Comparison of ENCODE assay signal across 8 cellular contexts in genomic region chr22:49917997-49918910, GRCh38. TPM values are rescaled to one million over a fixed set of nuclear protein-coding genes. Genes with fewer than 3 reads are reported as not detected.
A peak's percentile ranks its signal among the peaks of the same experiment; 100 is the strongest.
DNase-seq lines count a peak whose midpoint lies in the region; ATAC-seq, FAIRE-seq and TF ChIP-seq lines count a peak whose summit lies in the region.

Gene ALG12, minus strand, starts transcription at chr22:49918438. Its CDS starts 4,673 bp downstream, at chr22:49913765.
Gene CRELD2, plus strand, starts transcription at chr22:49918634. Its CDS starts 136 bp downstream, at chr22:49918770.

- H3K4me1 ChIP-seq in pancreas (peaks cover 0 to 12% (median 4%) of the 10 kb centered on the region in 3 donors), thyroid gland (peaks cover 16 to 20% of the 10 kb centered on the region in 2 donors)

- intact Hi-C loops in Right ventricle myocardium inferior (cut with DNase I) (loop anchor here (5.0 kb wide), 2 partner anchors 66 to 151 kb away; partner anchors contain the start of gene ZBED4), pancreas (cut with DNase I) (loop anchor here in 1 of 3 donors (10.0 kb wide), 1 partner anchor 53 kb away; no protein-coding TSS in a partner anchor), thyroid gland (cut with DNase I) (loop anchor here (10.0 kb wide), 1 partner anchor 63 kb away; the partner anchor contains the start of gene ZBED4)

- TF ChIP-seq CTCF in GM12865 (IDR thresholded peaks at IDR 0.05; ENCODE audit: insufficient read depth, low read depth, low read length, missing control alignments): no peak
- no peak for TF ChIP-seq CTCF in pancreas (IDR thresholded peaks at IDR 0.05)
- TF ChIP-seq CTCF in thyroid gland (IDR thresholded peaks at IDR 0.05): no peak

- FAIRE-seq in pancreas (lab: Jason Lieb, UNC): no peak

- H3K9me3 ChIP-seq in pancreas (no peaks in the 10 kb centered on the region), thyroid gland (no peaks in the 10 kb centered on the region)

- peak; percentile 92 for ATAC-seq in HG02678 (IDR thresholded peaks at IDR 0.05; ENCODE audit: unreplicated experiment)
- peak; percentile 99 for ATAC-seq in Right ventricle myocardium inferior
- peak; percentile 92 to 97 (median 94) for ATAC-seq in pancreas

- H3K36me3 ChIP-seq in pancreas (peaks cover 0 to 7% (median 3%) of the 10 kb centered on the region in 3 donors), thyroid gland (peaks cover 5 to 15% of the 10 kb centered on the region in 2 donors)

- peak within 1 kb of the TSS; percentile 99 for H3K4me3 ChIP-seq in GM12865 (ENCODE audit: low read depth, low read length)
- H3K4me3 ChIP-seq in pancreas: peak within 1 kb of the TSS; percentile 62 to 95 (median 84)
- H3K4me3 ChIP-seq in thyroid gland (replicated peaks in 1 of 3): peak within 1 kb of the TSS; percentile 40 to 67 (median 43)

- H3K27ac ChIP-seq in pancreas: peak within 1 kb of the TSS; percentile 87 to 92 (median 92)
- H3K27ac ChIP-seq in thyroid gland: peak within 1 kb of the TSS; percentile 90 to 96 (median 93)

- DNase-seq in GM12865 (ENCODE audit: low read depth) (peak; percentile 98), NCI-H128 (lab: John Stamatoyannopoulos, UW; ENCODE audit: unreplicated experiment) (peak; percentile 77), SW 1271 (lab: John Stamatoyannopoulos, UW) (peak; percentile 40 to 88), Right ventricle myocardium inferior (ENCODE audit: missing footprints) (peak; percentile 99), pancreas (peak; percentile 97 to 99 (median 97)), thyroid gland (peak; percentile 99)
- DNase-seq in activated naive CD8-positive, alpha-beta T cell treated with anti-CD3 and anti-CD28 coated beads, Interleukin-2, amount 50 U/mL, for 16 hours (ENCODE audit: low read depth, low spot score): peak; percentile 94

- 0 to 1% methylated on average over 79 to 103 of the region's 103 CpGs for WGBS in pancreas, 2 donors
- WGBS in thyroid gland, 2 donors: 0 to 3% methylated on average over 6 of the region's 103 CpGs

- H3K27me3 ChIP-seq in pancreas (no peaks in the 10 kb centered on the region), thyroid gland (no peaks in the 10 kb centered on the region)

- peak; percentile 57 to 92 for TF ChIP-seq POLR2A in thyroid gland (IDR thresholded peaks at IDR 0.05)

RNA-seq across cellular contexts. Expression of gene ALG12, which starts in this region (rescaled TPM):
- total RNA-seq in Right ventricle myocardium inferior: 16.4 TPM
- 10 to 100 TPM in 4 of 6 donors, 1 to 10 TPM in 2; 7.4 to 13.1 (median 12.1) TPM for total RNA-seq in pancreas
- polyA plus RNA-seq in pancreas: 1 to 10 TPM; 7.1 to 8.6 TPM
- total RNA-seq in thyroid gland: 10 to 100 TPM; 25.5 to 60.5 (median 52.2) TPM

RNA-seq across cellular contexts. Expression of gene CRELD2, which starts in this region (rescaled TPM):
- total RNA-seq in Right ventricle myocardium inferior (30.6 TPM), pancreas (10 to 100 TPM; 37.2 to 61.9 (median 54.1) TPM), thyroid gland (100 to 1,000 TPM in 3 of 4 donors, 10 to 100 TPM in 1; 50.3 to 244 (median 154) TPM)
- polyA plus RNA-seq in pancreas: 10 to 100 TPM; 51.1 to 56.4 TPM

Comparison
In these comparisons a context has a peak if more than half of its experiments do, and no peak if none do; other contexts are left out.
1. Peak in every context shown above with its lines: DNase-seq, ATAC-seq, H3K4me3 ChIP-seq and H3K27ac ChIP-seq.
2. H3K4me3 ChIP-seq: peak in every context shown above with its lines; median percentile 99 in GM12865; 84 in pancreas; 43 in thyroid gland.